In genomic region chr1:37480125-37480466, GRCh38 we compare ENCODE assay signal across 10 cellular contexts. TPM values are rescaled to one million over a fixed set of nuclear protein-coding genes. Genes with fewer than 3 reads are reported as not detected.
DNase-seq lines count a peak whose midpoint lies in the region; ATAC-seq and TF ChIP-seq lines count a peak whose summit lies in the region.
"Had no signal": no experiment of that assay in that cellular context is flagged by ENCODE, and none has a peak within 500 bp of the region (broad histone marks: within the 10 kb centered on the region; RNA-seq: fewer than 3 reads in every experiment).

No MANE protein-coding gene starts in this region.

- CTCF ChIA-PET in BJ (lab: Yijun Ruan, JAX) = interaction anchor here (1.3 to 1.4 kb wide), 2 partner anchors 18 to 29 kb away, joined by 3 read pairs; no protein-coding TSS in a partner anchor

- no peak for ATAC-seq in HG03159 (IDR thresholded peaks at IDR 0.05; ENCODE audit: unreplicated experiment)

- peak overlapping the region; percentile 98 for H3K4me2 ChIP-seq in osteoblast (ENCODE audit: insufficient read depth, low read length)

- no peak overlapping the region for H2AFZ ChIP-seq in osteoblast (ENCODE audit: low read length)

- POLR2A ChIA-PET in BJ (lab: Charles Lee) = no interaction called here

- intact Hi-C loops in dendritic cell treated with granulocyte-macrophage colony-stimulating factor and Interleukin-4, amounts not matched to agents 40 ng/mL and 50 ng/mL, for 4 days (cut with micrococcal nuclease) = no loop called here

- peak overlapping the region; percentile 83 for H3K4me3 Mint-ChIP-seq in dendritic cell treated with granulocyte-macrophage colony-stimulating factor and Interleukin-4, amounts not matched to agents 40 ng/mL and 50 ng/mL, for 4 days

- H4K20me1 ChIP-seq in osteoblast (ENCODE audit: insufficient read depth, low read length) = peaks cover 13% of the 10 kb centered on the region

- H3K27me3 Mint-ChIP-seq in dendritic cell treated with granulocyte-macrophage colony-stimulating factor and Interleukin-4, amounts not matched to agents 40 ng/mL and 50 ng/mL, for 4 days = no peaks in the 10 kb centered on the region
- H3K27me3 Mint-ChIP-seq: progenitor cell of endocrine pancreas had no signal

- peaks cover 99% of the 10 kb centered on the region for H3K36me3 Mint-ChIP-seq in dendritic cell treated with granulocyte-macrophage colony-stimulating factor and Interleukin-4, amounts not matched to agents 40 ng/mL and 50 ng/mL, for 4 days (ENCODE audit: low read depth)

- DNase-seq in BJ (ENCODE audit: low read depth) = no peak
- no peak for DNase-seq in MG63
- DNase-seq in osteoblast (ENCODE audit: insufficient read length, low spot score, missing footprints) = peak; percentile 91
- DNase-seq in LoVo (ENCODE audit: low spot score) = no peak
- no peak for DNase-seq in T-helper 9 cell
- DNase-seq in stimulated activated CD4-positive, alpha-beta T cell treated with anti-CD3 and anti-CD28 coated beads, Interleukin-2, amount 100 ng/mL, for 48 hours = no peak
- DNase-seq: SIG-M5 had no signal

- TF ChIP-seq CTCF in BJ (IDR thresholded peaks at IDR 0.05; ENCODE audit: insufficient read depth, low read depth, low read length) = no peak
- TF ChIP-seq CTCF in osteoblast (IDR thresholded peaks at IDR 0.05; ENCODE audit: extremely low read depth, low read depth, low read length) = no peak

- H3K27me3 ChIP-seq in BJ (ENCODE audit: control insufficient read depth, insufficient read depth, low read length) (no peaks in the 10 kb centered on the region), MG63 (no peaks in the 10 kb centered on the region), osteoblast (ENCODE audit: insufficient read depth, low read length) (no peaks in the 10 kb centered on the region)

- H3K4me3 ChIP-seq in BJ (ENCODE audit: low read depth, low read length) (peak overlapping the region; percentile 6), MG63 (peak overlapping the region; percentile 28; the same call in 1 of the 2 replicates), osteoblast (ENCODE audit: insufficient read depth, low read length) (peak overlapping the region; percentile 58)

- peaks cover 57% of the 10 kb centered on the region for H3K4me1 ChIP-seq in osteoblast (ENCODE audit: insufficient read depth, low read length)

- H3K9me3 ChIP-seq in MG63 = no peaks in the 10 kb centered on the region
- H3K9me3 ChIP-seq in osteoblast (ENCODE audit: low read depth, low read length) = no peaks in the 10 kb centered on the region

- peak overlapping the region; percentile 82 for H3K27ac Mint-ChIP-seq in dendritic cell treated with granulocyte-macrophage colony-stimulating factor and Interleukin-4, amounts not matched to agents 40 ng/mL and 50 ng/mL, for 4 days
- H3K27ac Mint-ChIP-seq: progenitor cell of endocrine pancreas had no signal

- peaks cover 88% of the 10 kb centered on the region for H3K4me1 Mint-ChIP-seq in dendritic cell treated with granulocyte-macrophage colony-stimulating factor and Interleukin-4, amounts not matched to agents 40 ng/mL and 50 ng/mL, for 4 days (ENCODE audit: low read depth)

- no peaks in the 10 kb centered on the region for H3K9me3 Mint-ChIP-seq in dendritic cell treated with granulocyte-macrophage colony-stimulating factor and Interleukin-4, amounts not matched to agents 40 ng/mL and 50 ng/mL, for 4 days

- H3K79me2 ChIP-seq in osteoblast (ENCODE audit: insufficient read depth, low read length) = peaks cover 68% of the 10 kb centered on the region

- H3K27ac ChIP-seq in osteoblast (ENCODE audit: low read depth, low read length) = peak overlapping the region; percentile 92

- peaks cover 43% of the 10 kb centered on the region for H3K36me3 ChIP-seq in BJ (ENCODE audit: control insufficient read depth, insufficient read depth, low read length)
- H3K36me3 ChIP-seq in MG63 = peaks cover 60% of the 10 kb centered on the region
- H3K36me3 ChIP-seq in osteoblast (ENCODE audit: insufficient read depth, low read length) = peaks cover 75% of the 10 kb centered on the region

RNA-seq across cellular contexts. Expression of gene ZC3H12A, which starts 5.7 kb away (rescaled TPM):
- polyA plus RNA-seq in BJ (2011; rRNA removed) = 4.8 and 8.9 TPM in 2 replicates
- polyA minus RNA-seq in BJ (2011; rRNA and poly(A)+ RNA removed) = 8.5 and 12.7 TPM in 2 replicates
- total RNA-seq in MG63 (2014; rRNA removed; shearing (Covaris generic); ENCODE audit: low replicate concordance) = 2.2 and 3.8 TPM in 2 replicates
- 11.5 and 13.0 TPM in 2 replicates for total RNA-seq in osteoblast

RNA-seq across cellular contexts. Expression of gene MEAF6, which starts 34.5 kb away (rescaled TPM):
- 43.1 and 49.6 TPM in 2 replicates for polyA plus RNA-seq in BJ (2011; rRNA removed)
- 7.9 and 9.5 TPM in 2 replicates for polyA minus RNA-seq in BJ (2011; rRNA and poly(A)+ RNA removed)
- total RNA-seq in MG63 (2014; rRNA removed; shearing (Covaris generic); ENCODE audit: low replicate concordance) = 64.6 and 68.7 TPM in 2 replicates
- total RNA-seq in osteoblast = 62.8 and 64.1 TPM in 2 replicates

Comparison
In these comparisons a context has a peak if more than half of its experiments do, and no peak if none do; other contexts are left out.
1. H3K4me3 ChIP-seq: peak in every context shown above with its lines; median percentile 58 in osteoblast; 28 in MG63; 6 in BJ.